ENCODE assay signal across 28 cellular contexts in the genomic region with DNA sequence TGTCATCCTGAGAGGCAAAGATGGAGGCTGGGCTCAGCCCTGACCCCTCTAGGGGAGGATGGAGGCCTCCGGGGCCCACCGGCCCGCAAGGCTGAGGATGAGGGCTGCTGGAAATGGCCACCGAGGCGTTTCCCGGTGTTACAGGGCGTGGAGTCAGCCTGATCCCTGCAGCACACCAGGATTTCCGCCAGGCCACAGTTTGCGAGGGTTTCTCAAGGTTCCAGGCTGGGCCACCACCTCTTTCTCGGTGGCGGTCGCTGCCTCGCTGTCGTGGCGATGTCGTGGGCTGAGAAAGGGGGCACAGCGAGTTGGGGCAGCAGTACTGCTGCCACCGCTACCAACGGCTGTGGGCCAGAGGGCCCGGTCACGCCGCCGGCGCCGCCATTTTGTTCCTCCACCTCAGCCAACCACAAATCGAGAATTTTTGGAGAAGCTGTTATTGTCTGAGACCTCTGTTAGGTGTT. TPM values are rescaled to one million over a fixed set of nuclear protein-coding genes. Genes with fewer than 3 reads are reported as not detected.
A peak's percentile ranks its signal among the peaks of the same experiment; 100 is the strongest.
DNase-seq lines count a peak whose midpoint lies in the region; ATAC-seq and TF ChIP-seq lines count a peak whose summit lies in the region.
"Had no signal": no experiment of that assay in that cellular context is flagged by ENCODE, and none has a peak within 500 bp of the region (broad histone marks: within the 10 kb centered on the region; RNA-seq: fewer than 3 reads in every experiment).

A gene (minus strand): TSS at position 414 of the 464 bp plus-strand sequence. CDS start 408 bp downstream, at position 6.

- H3K9me3 ChIP-seq in HUES64 (ENCODE audit: insufficient read depth, low read depth, low read length): no peaks in the 10 kb centered on the region
- no peaks in the 10 kb centered on the region for H3K9me3 ChIP-seq in mesenchymal stem cell (ENCODE audit: control insufficient read depth, low read length)
- no peaks in the 10 kb centered on the region for H3K9me3 ChIP-seq in neutrophil

- no peak within 1 kb of the TSS for H2BK12ac ChIP-seq in mesenchymal stem cell (ENCODE audit: low read length in 2 of 2)

- H3K79me2 ChIP-seq in GM23338 (replicated peaks; ENCODE audit: insufficient read depth): no peaks in the 10 kb centered on the region

- no peak within 1 kb of the TSS for H3K14ac ChIP-seq in mesenchymal stem cell (ENCODE audit: low read length in 2 of 2)

- H4K91ac ChIP-seq in mesenchymal stem cell (ENCODE audit: low read length): peak within 1 kb of the TSS; percentile 39

- WGBS in HUES64: 97% methylated on average over 26 of the region's 26 CpGs
- 97% methylated on average over 18 of the region's 26 CpGs for WGBS in mesenchymal stem cell

- no peak for TF ChIP-seq CTCF in GM23338 (conservative IDR thresholded peaks at IDR 0.05; ENCODE audit: low read depth in 2 of 2)
- TF ChIP-seq CTCF in neutrophil (IDR thresholded peaks at IDR 0.05): no peak
- no peak for TF ChIP-seq CTCF in GM13977 (IDR thresholded peaks at IDR 0.05; ENCODE audit: extremely low read depth, insufficient read depth, missing control alignments)

- H3K4ac ChIP-seq in mesenchymal stem cell (ENCODE audit: low read depth in 1 of 2, low read length in 2 of 2): no peak within 1 kb of the TSS

- in situ Hi-C loops in GM13977 (cut with MboI; ENCODE audit: low pct_unique_long_range_greater_than_20kb, low sequenced_read_pairs, unreplicated experiment): no loop called here

- H3K4me1 ChIP-seq in GM23338 (ENCODE audit: insufficient read depth) (peaks cover 5% of the 10 kb centered on the region; the same call in 1 of the 2 replicates), HUES64 (ENCODE audit: insufficient read depth, low read length) (peaks cover 27% of the 10 kb centered on the region), mesenchymal stem cell (ENCODE audit: control insufficient read depth, insufficient read depth, low read depth, low read length) (no peaks in the 10 kb centered on the region), neutrophil (ENCODE audit: control insufficient read depth in 1 of 2, insufficient read depth in 1 of 2, low read depth in 1 of 2, low read length in 1 of 2) (peaks cover 38 to 43% of the 10 kb centered on the region in 2 experiments)

- ATAC-seq in GM23338 (no peak), GM21515 (IDR thresholded peaks at IDR 0.05; ENCODE audit: unreplicated experiment) (no peak)
- ATAC-seq: CD8-positive, alpha-beta T cell; GM12878; HCT116 had no signal

- H3K4me3 ChIP-seq in GM23338 (no peak within 1 kb of the TSS), HUES64 (ENCODE audit: low read length) (no peak within 1 kb of the TSS), mesenchymal stem cell (ENCODE audit: insufficient read depth in 1 of 2, low read depth in 1 of 2, low read length in 2 of 2) (no peak within 1 kb of the TSS), neutrophil (ENCODE audit: low read depth in 1 of 2, low read length in 1 of 2) (no peak within 1 kb of the TSS)
- H3K4me3 ChIP-seq: GM12878, GM23248 had no signal

- H3K36me3 Mint-ChIP-seq in GM23338 (ENCODE audit: low read depth): no peaks in the 10 kb centered on the region; the same call in 2 of the 3 replicates
- H3K36me3 Mint-ChIP-seq: CD8-positive, alpha-beta T cell had no signal

- H4K20me1 ChIP-seq in GM23338 (replicated peaks; ENCODE audit: insufficient read depth): no peaks in the 10 kb centered on the region

- H3K27me3 Mint-ChIP-seq in GM23338 (ENCODE audit: insufficient read depth, low read depth, poor library complexity): peaks cover 5% of the 10 kb centered on the region

- H3K27ac ChIP-seq in GM23338 (ENCODE audit: low read depth) (0 out of 2 replicates have a peak within 1 kb of the TSS, but pooled peaks have one; percentile 1), HUES64 (ENCODE audit: low read depth, low read length) (peak within 1 kb of the TSS; percentile 23; the same call in 1 of the 2 replicates), mesenchymal stem cell (ENCODE audit: low read length, poor library complexity, severe bottlenecking) (no peak within 1 kb of the TSS), neutrophil (peak within 1 kb of the TSS; percentile 65)
- H3K27ac ChIP-seq: GM23248, KMS-11, RWPE1 had no signal

- no peaks in the 10 kb centered on the region for H3K9me3 Mint-ChIP-seq in GM23338
- H3K9me3 Mint-ChIP-seq: CD8-positive, alpha-beta T cell had no signal

- no peak for DNase-seq in GM23338 (ENCODE audit: low spot score)
- no peak for DNase-seq in mesenchymal stem cell
- DNase-seq in germinal center (ENCODE audit: low spot score): no peak
- no peak for DNase-seq in GM13977 (ENCODE audit: low spot score)
- no peak for DNase-seq in kidney tubule cell (ENCODE audit: low spot score)
- DNase-seq: AML-193; C1 segment of cervical spinal cord; CD8-positive, alpha-beta T cell; DND-41; GM23248; MV-4-11; NCI-H1694; NCI-H2081; NCI-H2171; NCI-H345; NCI-H524; NCI-H774; NK-92 treated with Interleukin-12 subunit alpha and Interleukin-12 subunit beta, amount 100 ng/mL, for 24 hours; SHP77 treated with DMSO at 0.1 percent for 48 hours had no signal

- peak within 1 kb of the TSS; percentile 4; the same call in 1 of the 2 replicates for H2AFZ ChIP-seq in GM23338
- no peak within 1 kb of the TSS for H2AFZ ChIP-seq in mesenchymal stem cell (ENCODE audit: low read depth, low read length)
- H2AFZ ChIP-seq: GM23248 had no signal

- H2BK5ac ChIP-seq in mesenchymal stem cell (ENCODE audit: low read depth, low read length, poor library complexity, severe bottlenecking): no peak within 1 kb of the TSS

- H3K79me1 ChIP-seq in mesenchymal stem cell (replicated peaks; ENCODE audit: low read length, poor library complexity, severe bottlenecking): no peaks in the 10 kb centered on the region

- H3K36me3 ChIP-seq in GM23338 (ENCODE audit: insufficient read depth) (no peaks in the 10 kb centered on the region), HUES64 (ENCODE audit: insufficient read depth, low read length) (no peaks in the 10 kb centered on the region), mesenchymal stem cell (ENCODE audit: control insufficient read depth in 1 of 2, insufficient read depth in 2 of 2, low read depth in 1 of 2, low read length in 2 of 2) (no peaks in the 10 kb centered on the region), neutrophil (peaks cover 59% of the 10 kb centered on the region)

- H3F3A ChIP-seq in GM23338 (replicated peaks; ENCODE audit: low read depth): no peaks in the 10 kb centered on the region

- H2BK15ac ChIP-seq in mesenchymal stem cell (ENCODE audit: low read depth, poor library complexity, severe bottlenecking): peak within 1 kb of the TSS; percentile 67

- peaks cover 4% of the 10 kb centered on the region; the same call in 1 of the 2 replicates for H3K9me2 ChIP-seq in GM23338 (ENCODE audit: insufficient read depth)

- peak within 1 kb of the TSS; percentile 33; the same call in 1 of the 2 replicates for H3K27ac Mint-ChIP-seq in GM23338
- H3K27ac Mint-ChIP-seq: CD8-positive, alpha-beta T cell had no signal

- H3K27me3 ChIP-seq in GM23338 (ENCODE audit: insufficient read depth): no peaks in the 10 kb centered on the region
- no peaks in the 10 kb centered on the region for H3K27me3 ChIP-seq in HUES64 (ENCODE audit: insufficient read depth, low read length)
- no peaks in the 10 kb centered on the region for H3K27me3 ChIP-seq in mesenchymal stem cell (ENCODE audit: control insufficient read depth in 1 of 2, insufficient read depth in 1 of 2, low read length in 2 of 2)
- H3K27me3 ChIP-seq in neutrophil: no peaks in the 10 kb centered on the region

- H3K9ac ChIP-seq in HUES64 (ENCODE audit: low read depth, low read length) (no peak within 1 kb of the TSS), mesenchymal stem cell (ENCODE audit: low read length) (no peak within 1 kb of the TSS)
- H3K9ac ChIP-seq: GM23248, KMS-11 had no signal

- no peak within 1 kb of the TSS for H3K4me3 Mint-ChIP-seq in GM23338
- H3K4me3 Mint-ChIP-seq: CD8-positive, alpha-beta T cell had no signal

- H3K4me1 Mint-ChIP-seq in GM23338: peaks cover 24% of the 10 kb centered on the region

- H2BK120ac ChIP-seq in mesenchymal stem cell (ENCODE audit: low read depth, low read length): no peak within 1 kb of the TSS

- H3K18ac ChIP-seq in mesenchymal stem cell (ENCODE audit: low read depth in 1 of 2, low read length in 2 of 2): no peak within 1 kb of the TSS

- H3K4me2 ChIP-seq in GM23338: 0 out of 2 replicates have a peak within 1 kb of the TSS, but pooled peaks have one; percentile 13
- H3K4me2 ChIP-seq in mesenchymal stem cell (ENCODE audit: low read length, poor library complexity, severe bottlenecking): no peak within 1 kb of the TSS
- H3K4me2 ChIP-seq: KMS-11 had no signal

- no peak within 1 kb of the TSS for H4K8ac ChIP-seq in mesenchymal stem cell (ENCODE audit: low read length)

- H2AK5ac ChIP-seq in mesenchymal stem cell (ENCODE audit: low read length, severe bottlenecking): no peak within 1 kb of the TSS

- H3K23ac ChIP-seq in mesenchymal stem cell (ENCODE audit: low read length in 2 of 2): no peak within 1 kb of the TSS

TF ChIP-seq in GM23338, 12 proteins besides CTCF, POLR2A, EP300 and RAD21 (continues in another document):
- TF ChIP-seq, protein P1, sequence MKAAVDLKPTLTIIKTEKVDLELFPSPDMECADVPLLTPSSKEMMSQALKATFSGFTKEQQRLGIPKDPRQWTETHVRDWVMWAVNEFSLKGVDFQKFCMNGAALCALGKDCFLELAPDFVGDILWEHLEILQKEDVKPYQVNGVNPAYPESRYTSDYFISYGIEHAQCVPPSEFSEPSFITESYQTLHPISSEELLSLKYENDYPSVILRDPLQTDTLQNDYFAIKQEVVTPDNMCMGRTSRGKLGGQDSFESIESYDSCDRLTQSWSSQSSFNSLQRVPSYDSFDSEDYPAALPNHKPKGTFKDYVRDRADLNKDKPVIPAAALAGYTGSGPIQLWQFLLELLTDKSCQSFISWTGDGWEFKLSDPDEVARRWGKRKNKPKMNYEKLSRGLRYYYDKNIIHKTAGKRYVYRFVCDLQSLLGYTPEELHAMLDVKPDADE (IDR thresholded peaks at IDR 0.05): no peak
- TF ChIP-seq CREB1 (CRISPR knock-in tag; IDR thresholded peaks at IDR 0.05; ENCODE audit: low read depth): no peak
- TF ChIP-seq POLR2AphosphoS5 (IDR thresholded peaks at IDR 0.05; ENCODE audit: low read depth): no peak

RNA-seq across cellular contexts. Expression of the gene that starts here (rescaled TPM):
- not detected in 2 replicates for total RNA-seq in GM23338 (2014; rRNA removed; shearing (Covaris generic))
- polyA plus RNA-seq in GM23338 (2016; fragmentation: Nextera tagmentation; extraction: Ambion mirVana): not detected in 2 replicates
- not detected for polyA plus RNA-seq in HUES64 (2013, experiment 1 of 2)
- not detected for polyA plus RNA-seq in HUES64 (2013, experiment 2 of 2)
- not detected for polyA plus RNA-seq in mesenchymal stem cell (2013, experiment 1 of 2)
- polyA plus RNA-seq in mesenchymal stem cell (2013, experiment 2 of 2): not detected
- total RNA-seq: A172; CD8-positive, alpha-beta T cell; GM12878; GM23248 had no signal
- polyA plus RNA-seq: AG04450, GM12878, GM23248 had no signal
